In the genomic region with DNA sequence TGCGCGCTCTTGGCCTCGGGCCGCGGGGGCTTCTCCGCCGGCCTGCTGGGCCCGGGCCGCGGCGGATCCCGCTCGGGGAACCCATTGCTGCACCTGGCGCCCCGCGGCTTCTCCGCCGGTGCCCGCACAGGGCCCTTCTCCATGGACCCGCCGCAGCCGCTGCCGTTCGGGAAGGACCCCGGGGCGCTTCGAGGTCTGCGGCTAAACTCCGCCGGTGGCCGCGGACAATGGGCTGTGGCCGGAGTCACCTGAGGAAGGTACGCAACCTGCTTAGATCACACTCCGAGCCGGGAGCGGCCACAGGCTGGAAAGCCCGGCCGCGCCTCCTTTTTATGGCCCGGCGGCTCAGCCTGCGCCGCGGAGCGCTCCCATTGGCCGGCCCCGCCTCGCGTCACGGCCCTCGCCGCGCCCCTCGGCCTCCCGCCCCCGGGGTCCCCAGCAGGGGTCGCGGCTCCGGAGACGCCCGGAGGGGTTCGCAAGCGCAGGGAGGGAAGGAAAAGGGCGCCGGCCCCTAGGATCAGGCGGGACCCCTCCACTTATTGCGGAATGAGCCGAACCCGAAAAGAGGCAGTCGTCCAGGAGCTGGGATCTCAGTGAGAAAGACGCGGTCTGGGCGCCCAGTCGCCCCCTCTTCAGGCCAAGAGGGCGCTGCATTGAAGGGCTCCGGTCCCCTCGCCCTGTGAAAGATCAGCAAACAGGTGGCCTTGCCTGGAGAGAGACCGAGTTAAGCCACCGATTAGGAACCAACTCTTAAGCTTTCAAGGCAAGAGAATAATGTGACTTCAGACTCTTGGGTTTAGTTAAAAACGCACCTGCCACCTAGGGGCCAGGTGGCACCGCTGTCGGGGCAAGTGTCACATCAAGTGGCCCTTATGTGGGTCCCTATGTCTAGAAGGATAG, we compare ENCODE assay signal across 1 cellular context.
TF ChIP-seq lines count a peak whose summit lies in the region.

A gene with protein sequence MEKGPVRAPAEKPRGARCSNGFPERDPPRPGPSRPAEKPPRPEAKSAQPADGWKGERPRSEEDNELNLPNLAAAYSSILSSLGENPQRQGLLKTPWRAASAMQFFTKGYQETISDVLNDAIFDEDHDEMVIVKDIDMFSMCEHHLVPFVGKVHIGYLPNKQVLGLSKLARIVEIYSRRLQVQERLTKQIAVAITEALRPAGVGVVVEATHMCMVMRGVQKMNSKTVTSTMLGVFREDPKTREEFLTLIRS (minus strand): TSS at position 306 of the 900 bp plus-strand sequence. CDS start 163 bp downstream, at position 143.

TF ChIP-seq in HepG2, 621 proteins besides CTCF, POLR2A, EP300 and RAD21 (continued from another document and continues in another):
- TF ChIP-seq, protein P1, sequence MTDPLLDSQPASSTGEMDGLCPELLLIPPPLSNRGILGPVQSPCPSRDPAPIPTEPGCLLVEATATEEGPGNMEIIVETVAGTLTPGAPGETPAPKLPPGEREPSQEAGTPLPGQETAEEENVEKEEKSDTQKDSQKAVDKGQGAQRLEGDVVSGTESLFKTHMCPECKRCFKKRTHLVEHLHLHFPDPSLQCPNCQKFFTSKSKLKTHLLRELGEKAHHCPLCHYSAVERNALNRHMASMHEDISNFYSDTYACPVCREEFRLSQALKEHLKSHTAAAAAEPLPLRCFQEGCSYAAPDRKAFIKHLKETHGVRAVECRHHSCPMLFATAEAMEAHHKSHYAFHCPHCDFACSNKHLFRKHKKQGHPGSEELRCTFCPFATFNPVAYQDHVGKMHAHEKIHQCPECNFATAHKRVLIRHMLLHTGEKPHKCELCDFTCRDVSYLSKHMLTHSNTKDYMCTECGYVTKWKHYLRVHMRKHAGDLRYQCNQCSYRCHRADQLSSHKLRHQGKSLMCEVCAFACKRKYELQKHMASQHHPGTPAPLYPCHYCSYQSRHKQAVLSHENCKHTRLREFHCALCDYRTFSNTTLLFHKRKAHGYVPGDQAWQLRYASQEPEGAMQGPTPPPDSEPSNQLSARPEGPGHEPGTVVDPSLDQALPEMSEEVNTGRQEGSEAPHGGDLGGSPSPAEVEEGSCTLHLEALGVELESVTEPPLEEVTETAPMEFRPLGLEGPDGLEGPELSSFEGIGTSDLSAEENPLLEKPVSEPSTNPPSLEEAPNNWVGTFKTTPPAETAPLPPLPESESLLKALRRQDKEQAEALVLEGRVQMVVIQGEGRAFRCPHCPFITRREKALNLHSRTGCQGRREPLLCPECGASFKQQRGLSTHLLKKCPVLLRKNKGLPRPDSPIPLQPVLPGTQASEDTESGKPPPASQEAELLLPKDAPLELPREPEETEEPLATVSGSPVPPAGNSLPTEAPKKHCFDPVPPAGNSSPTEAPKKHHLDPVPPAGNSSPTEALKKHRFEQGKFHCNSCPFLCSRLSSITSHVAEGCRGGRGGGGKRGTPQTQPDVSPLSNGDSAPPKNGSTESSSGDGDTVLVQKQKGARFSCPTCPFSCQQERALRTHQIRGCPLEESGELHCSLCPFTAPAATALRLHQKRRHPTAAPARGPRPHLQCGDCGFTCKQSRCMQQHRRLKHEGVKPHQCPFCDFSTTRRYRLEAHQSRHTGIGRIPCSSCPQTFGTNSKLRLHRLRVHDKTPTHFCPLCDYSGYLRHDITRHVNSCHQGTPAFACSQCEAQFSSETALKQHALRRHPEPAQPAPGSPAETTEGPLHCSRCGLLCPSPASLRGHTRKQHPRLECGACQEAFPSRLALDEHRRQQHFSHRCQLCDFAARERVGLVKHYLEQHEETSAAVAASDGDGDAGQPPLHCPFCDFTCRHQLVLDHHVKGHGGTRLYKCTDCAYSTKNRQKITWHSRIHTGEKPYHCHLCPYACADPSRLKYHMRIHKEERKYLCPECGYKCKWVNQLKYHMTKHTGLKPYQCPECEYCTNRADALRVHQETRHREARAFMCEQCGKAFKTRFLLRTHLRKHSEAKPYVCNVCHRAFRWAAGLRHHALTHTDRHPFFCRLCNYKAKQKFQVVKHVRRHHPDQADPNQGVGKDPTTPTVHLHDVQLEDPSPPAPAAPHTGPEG (CRISPR knock-in tag; IDR thresholded peaks at IDR 0.05) = peak; percentile 49; the same call in 1 of the 2 replicates
- TF ChIP-seq MYNN (CRISPR knock-in tag; IDR thresholded peaks at IDR 0.05; ENCODE audit: low read depth) (no peak), KAT2B (IDR thresholded peaks at IDR 0.05; ENCODE audit: borderline replicate concordance, low read depth, low read length) (no peak), ZNF335 (CRISPR knock-in tag; IDR thresholded peaks at IDR 0.05) (no peak), ZIK1 (CRISPR knock-in tag; IDR thresholded peaks at IDR 0.05; ENCODE audit: borderline replicate concordance, low read depth) (no peak), ZFP36 (IDR thresholded peaks at IDR 0.05; ENCODE audit: borderline replicate concordance, low read depth, low read length, partially characterized antibody) (no peak), HES4 (CRISPR knock-in tag; IDR thresholded peaks at IDR 0.05; ENCODE audit: borderline replicate concordance) (peak; percentile 93), FOXP1 (IDR thresholded peaks at IDR 0.05) (no peak), FOXP1 (CRISPR knock-in tag; IDR thresholded peaks at IDR 0.05) (no peak), KAT7 (CRISPR knock-in tag; IDR thresholded peaks at IDR 0.05; ENCODE audit: borderline replicate concordance) (0 out of 2 replicates have a peak, but pooled peaks have one; percentile 46), ELF4 (CRISPR knock-in tag; IDR thresholded peaks at IDR 0.05; ENCODE audit: borderline replicate concordance) (no peak), YEATS4 (CRISPR knock-in tag; IDR thresholded peaks at IDR 0.05; ENCODE audit: borderline replicate concordance) (peak; percentile 86), NR2F6 (IDR thresholded peaks at IDR 0.05) (0 out of 2 replicates have a peak, but pooled peaks have one; percentile 55), NR2F6 (CRISPR knock-in tag; IDR thresholded peaks at IDR 0.05) (peak; percentile 52; the same call in 1 of the 2 replicates), MYC (CRISPR knock-in tag; IDR thresholded peaks at IDR 0.05; ENCODE audit: borderline replicate concordance) (no peak), FLYWCH1 (CRISPR knock-in tag; IDR thresholded peaks at IDR 0.05) (no peak), ZNF232 (CRISPR knock-in tag; IDR thresholded peaks at IDR 0.05; ENCODE audit: borderline replicate concordance) (0 out of 2 replicates have a peak, but pooled peaks have one; percentile 48), PCBP2 (optimal IDR thresholded peaks at IDR 0.05; ENCODE audit: low read depth, low read length, poor library complexity, severe bottlenecking) (no peak), AGO1 (IDR thresholded peaks at IDR 0.05; ENCODE audit: low read depth, low read length, poor library complexity, severe bottlenecking) (no peak), ZBTB20 (CRISPR knock-in tag; IDR thresholded peaks at IDR 0.05; ENCODE audit: borderline replicate concordance, low read depth) (no peak), ZNF792 (CRISPR knock-in tag; IDR thresholded peaks at IDR 0.05) (no peak), ZNF382 (CRISPR knock-in tag; IDR thresholded peaks at IDR 0.05; ENCODE audit: borderline replicate concordance) (no peak), TCF12 (IDR thresholded peaks at IDR 0.05) (no peak), TCF12 (CRISPR knock-in tag; IDR thresholded peaks at IDR 0.05) (0 out of 2 replicates have a peak, but pooled peaks have one; percentile 40), PRMT3 (CRISPR knock-in tag; IDR thresholded peaks at IDR 0.05; ENCODE audit: borderline replicate concordance, low read depth) (no peak), SCMH1 (CRISPR knock-in tag; IDR thresholded peaks at IDR 0.05; ENCODE audit: borderline replicate concordance) (no peak), AHR (CRISPR knock-in tag; IDR thresholded peaks at IDR 0.05) (0 out of 2 replicates have a peak, but pooled peaks have one; percentile 42), KLF16 (CRISPR knock-in tag; IDR thresholded peaks at IDR 0.05) (no peak), SIX4 (CRISPR knock-in tag; IDR thresholded peaks at IDR 0.05) (no peak), RARA (CRISPR knock-in tag; IDR thresholded peaks at IDR 0.05) (no peak; the same call in 1 of the 2 replicates), THYN1 (CRISPR knock-in tag; IDR thresholded peaks at IDR 0.05; ENCODE audit: borderline replicate concordance, low read depth) (no peak), IRX3 (CRISPR knock-in tag; IDR thresholded peaks at IDR 0.05; ENCODE audit: borderline replicate concordance, low read depth) (peak; percentile 73), SMAD9 (CRISPR knock-in tag; IDR thresholded peaks at IDR 0.05) (no peak), IKZF4 (CRISPR knock-in tag; IDR thresholded peaks at IDR 0.05; ENCODE audit: borderline replicate concordance, low read depth, not compliant biosample characterization) (no peak), NRL (CRISPR knock-in tag; IDR thresholded peaks at IDR 0.05; ENCODE audit: borderline replicate concordance) (no peak), STAT5B (CRISPR knock-in tag; IDR thresholded peaks at IDR 0.05) (no peak; the same call in 1 of the 2 replicates), ZNF234 (CRISPR knock-in tag; conservative IDR thresholded peaks at IDR 0.05) (no peak; the same call in 1 of the 2 replicates), CHCHD3 (CRISPR knock-in tag; IDR thresholded peaks at IDR 0.05) (no peak), MTA1 (CRISPR knock-in tag; IDR thresholded peaks at IDR 0.05; ENCODE audit: borderline replicate concordance) (0 out of 2 replicates have a peak, but pooled peaks have one; percentile 19), NCOA1 (CRISPR knock-in tag; IDR thresholded peaks at IDR 0.05) (0 out of 2 replicates have a peak, but pooled peaks have one; percentile 52), YEATS2 (CRISPR knock-in tag; IDR thresholded peaks at IDR 0.05; ENCODE audit: borderline replicate concordance) (no peak), ZNF549 (CRISPR knock-in tag; IDR thresholded peaks at IDR 0.05) (no peak), MEF2D (CRISPR knock-in tag; IDR thresholded peaks at IDR 0.05) (no peak), ZNF33A (CRISPR knock-in tag; IDR thresholded peaks at IDR 0.05; ENCODE audit: borderline replicate concordance) (no peak), MTF1 (CRISPR knock-in tag; IDR thresholded peaks at IDR 0.05) (no peak; the same call in 1 of the 2 replicates), CREM (IDR thresholded peaks at IDR 0.05) (peak; percentile 24; the same call in 1 of the 2 replicates), CREM (CRISPR knock-in tag; IDR thresholded peaks at IDR 0.05) (no peak), GLI4 (CRISPR knock-in tag; IDR thresholded peaks at IDR 0.05; ENCODE audit: borderline replicate concordance) (peak; percentile 60; the same call in 1 of the 2 replicates), MAFG (CRISPR knock-in tag; IDR thresholded peaks at IDR 0.05) (no peak)
- TF ChIP-seq, protein P2, sequence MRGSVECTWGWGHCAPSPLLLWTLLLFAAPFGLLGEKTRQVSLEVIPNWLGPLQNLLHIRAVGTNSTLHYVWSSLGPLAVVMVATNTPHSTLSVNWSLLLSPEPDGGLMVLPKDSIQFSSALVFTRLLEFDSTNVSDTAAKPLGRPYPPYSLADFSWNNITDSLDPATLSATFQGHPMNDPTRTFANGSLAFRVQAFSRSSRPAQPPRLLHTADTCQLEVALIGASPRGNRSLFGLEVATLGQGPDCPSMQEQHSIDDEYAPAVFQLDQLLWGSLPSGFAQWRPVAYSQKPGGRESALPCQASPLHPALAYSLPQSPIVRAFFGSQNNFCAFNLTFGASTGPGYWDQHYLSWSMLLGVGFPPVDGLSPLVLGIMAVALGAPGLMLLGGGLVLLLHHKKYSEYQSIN (CRISPR knock-in tag; IDR thresholded peaks at IDR 0.05; ENCODE audit: borderline replicate concordance) = no peak
- TF ChIP-seq, protein P3, sequence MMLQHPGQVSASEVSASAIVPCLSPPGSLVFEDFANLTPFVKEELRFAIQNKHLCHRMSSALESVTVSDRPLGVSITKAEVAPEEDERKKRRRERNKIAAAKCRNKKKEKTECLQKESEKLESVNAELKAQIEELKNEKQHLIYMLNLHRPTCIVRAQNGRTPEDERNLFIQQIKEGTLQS (CRISPR knock-in tag; IDR thresholded peaks at IDR 0.05) = no peak; the same call in 1 of the 2 replicates
- TF ChIP-seq, protein P4, sequence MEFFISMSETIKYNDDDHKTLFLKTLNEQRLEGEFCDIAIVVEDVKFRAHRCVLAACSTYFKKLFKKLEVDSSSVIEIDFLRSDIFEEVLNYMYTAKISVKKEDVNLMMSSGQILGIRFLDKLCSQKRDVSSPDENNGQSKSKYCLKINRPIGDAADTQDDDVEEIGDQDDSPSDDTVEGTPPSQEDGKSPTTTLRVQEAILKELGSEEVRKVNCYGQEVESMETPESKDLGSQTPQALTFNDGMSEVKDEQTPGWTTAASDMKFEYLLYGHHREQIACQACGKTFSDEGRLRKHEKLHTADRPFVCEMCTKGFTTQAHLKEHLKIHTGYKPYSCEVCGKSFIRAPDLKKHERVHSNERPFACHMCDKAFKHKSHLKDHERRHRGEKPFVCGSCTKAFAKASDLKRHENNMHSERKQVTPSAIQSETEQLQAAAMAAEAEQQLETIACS (CRISPR knock-in tag; IDR thresholded peaks at IDR 0.05) = no peak; the same call in 1 of the 2 replicates
- TF ChIP-seq, protein P5, sequence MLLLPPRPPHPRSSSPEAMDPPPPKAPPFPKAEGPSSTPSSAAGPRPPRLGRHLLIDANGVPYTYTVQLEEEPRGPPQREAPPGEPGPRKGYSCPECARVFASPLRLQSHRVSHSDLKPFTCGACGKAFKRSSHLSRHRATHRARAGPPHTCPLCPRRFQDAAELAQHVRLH (CRISPR knock-in tag; IDR thresholded peaks at IDR 0.05; ENCODE audit: borderline replicate concordance, low read depth) = no peak
- TF ChIP-seq, protein P6, sequence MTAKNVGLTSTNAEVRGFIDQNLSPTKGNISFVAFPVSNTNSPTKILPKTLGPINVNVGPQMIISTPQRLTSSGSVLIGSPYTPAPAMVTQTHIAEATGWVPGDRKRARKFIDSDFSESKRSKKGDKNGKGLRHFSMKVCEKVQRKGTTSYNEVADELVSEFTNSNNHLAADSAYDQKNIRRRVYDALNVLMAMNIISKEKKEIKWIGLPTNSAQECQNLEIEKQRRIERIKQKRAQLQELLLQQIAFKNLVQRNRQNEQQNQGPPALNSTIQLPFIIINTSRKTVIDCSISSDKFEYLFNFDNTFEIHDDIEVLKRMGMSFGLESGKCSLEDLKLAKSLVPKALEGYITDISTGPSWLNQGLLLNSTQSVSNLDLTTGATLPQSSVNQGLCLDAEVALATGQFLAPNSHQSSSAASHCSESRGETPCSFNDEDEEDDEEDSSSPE (CRISPR knock-in tag; IDR thresholded peaks at IDR 0.05) = peak; percentile 69; the same call in 1 of the 2 replicates
- TF ChIP-seq, protein P7, sequence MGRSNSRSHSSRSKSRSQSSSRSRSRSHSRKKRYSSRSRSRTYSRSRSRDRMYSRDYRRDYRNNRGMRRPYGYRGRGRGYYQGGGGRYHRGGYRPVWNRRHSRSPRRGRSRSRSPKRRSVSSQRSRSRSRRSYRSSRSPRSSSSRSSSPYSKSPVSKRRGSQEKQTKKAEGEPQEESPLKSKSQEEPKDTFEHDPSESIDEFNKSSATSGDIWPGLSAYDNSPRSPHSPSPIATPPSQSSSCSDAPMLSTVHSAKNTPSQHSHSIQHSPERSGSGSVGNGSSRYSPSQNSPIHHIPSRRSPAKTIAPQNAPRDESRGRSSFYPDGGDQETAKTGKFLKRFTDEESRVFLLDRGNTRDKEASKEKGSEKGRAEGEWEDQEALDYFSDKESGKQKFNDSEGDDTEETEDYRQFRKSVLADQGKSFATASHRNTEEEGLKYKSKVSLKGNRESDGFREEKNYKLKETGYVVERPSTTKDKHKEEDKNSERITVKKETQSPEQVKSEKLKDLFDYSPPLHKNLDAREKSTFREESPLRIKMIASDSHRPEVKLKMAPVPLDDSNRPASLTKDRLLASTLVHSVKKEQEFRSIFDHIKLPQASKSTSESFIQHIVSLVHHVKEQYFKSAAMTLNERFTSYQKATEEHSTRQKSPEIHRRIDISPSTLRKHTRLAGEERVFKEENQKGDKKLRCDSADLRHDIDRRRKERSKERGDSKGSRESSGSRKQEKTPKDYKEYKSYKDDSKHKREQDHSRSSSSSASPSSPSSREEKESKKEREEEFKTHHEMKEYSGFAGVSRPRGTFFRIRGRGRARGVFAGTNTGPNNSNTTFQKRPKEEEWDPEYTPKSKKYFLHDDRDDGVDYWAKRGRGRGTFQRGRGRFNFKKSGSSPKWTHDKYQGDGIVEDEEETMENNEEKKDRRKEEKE (IDR thresholded peaks at IDR 0.05) = no peak
